In the genomic region with DNA sequence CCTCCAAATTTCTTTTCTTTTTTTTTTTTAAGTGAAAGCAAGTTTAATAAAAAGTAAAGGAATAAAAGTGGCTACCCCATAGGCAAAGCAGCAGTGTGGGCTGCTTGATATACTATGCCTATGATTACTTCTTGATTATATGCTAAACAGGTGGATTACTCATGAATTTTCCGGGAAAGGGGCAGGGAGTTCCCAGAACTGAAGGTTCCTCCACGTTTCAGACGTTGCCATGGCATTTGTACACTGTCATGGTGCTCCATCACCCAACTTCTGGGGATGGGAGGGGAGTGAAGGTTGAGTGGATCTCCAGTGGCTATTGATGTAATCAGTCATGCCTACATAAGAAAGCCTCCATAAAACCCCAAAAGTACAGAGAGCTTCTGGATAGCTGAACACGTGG, we compare ENCODE assay signal across 9 cellular contexts.
"Had no signal": no experiment of that assay in that cellular context is flagged by ENCODE, and none has a peak within 500 bp of the region (broad histone marks: within the 10 kb centered on the region; RNA-seq: fewer than 3 reads in every experiment).

No MANE protein-coding gene starts in this region.

- H3K4me3 ChIP-seq: GM23338 had no signal

- H3K36me3 Mint-ChIP-seq: IgD-negative memory B cell had no signal

- FAIRE-seq: H1, H54, HepG2 had no signal

- H2AFZ ChIP-seq: GM23338 had no signal

- H3K4me3 Mint-ChIP-seq: GM23338, H9, IgD-negative memory B cell had no signal

- DNase-seq: H9, HCEC 1CT, KG1 had no signal

- H3K4me1 Mint-ChIP-seq: GM23338, H9, IgD-negative memory B cell had no signal

- H3K27ac ChIP-seq: HL-60 had no signal

- H3K27ac Mint-ChIP-seq: GM23338, H9, IgD-negative memory B cell had no signal

- H3K4me2 ChIP-seq: GM23338 had no signal

- H3K9me3 Mint-ChIP-seq: GM23338, H9 had no signal

- ATAC-seq: GM23338, HepG2 had no signal
